In genomic region chr2:28335666-28336065, GRCh38 we compare ENCODE assay signal across 19 cellular contexts. TPM values are rescaled to one million over a fixed set of nuclear protein-coding genes. Genes with fewer than 3 reads are reported as not detected.
DNase-seq lines count a peak whose midpoint lies in the region; ATAC-seq and TF ChIP-seq lines count a peak whose summit lies in the region.
"Had no signal": no experiment of that assay in that cellular context is flagged by ENCODE, and none has a peak within 500 bp of the region (broad histone marks: within the 10 kb centered on the region; RNA-seq: fewer than 3 reads in every experiment).

No MANE protein-coding gene starts in this region.

- no peak overlapping the region for H3K4me3 Mint-ChIP-seq in stimulated activated naive CD8-positive, alpha-beta T cell treated with anti-CD3 and anti-CD28 coated beads, Interleukin-15, Interleukin-2, amounts not matched to agents 100 ng/mL and 50 ng/mL, for 24 hours
- H3K4me3 Mint-ChIP-seq in central memory CD8-positive, alpha-beta T cell: no peak overlapping the region
- H3K4me3 Mint-ChIP-seq in neural progenitor cell (no peak overlapping the region), nephron progenitor cell (no peak overlapping the region)

- no peaks in the 10 kb centered on the region for H3K27me3 ChIP-seq in neural progenitor cell
- H3K27me3 ChIP-seq: Peyer's patch had no signal

- H3K36me3 Mint-ChIP-seq in stimulated activated naive CD8-positive, alpha-beta T cell treated with anti-CD3 and anti-CD28 coated beads, Interleukin-15, Interleukin-2, amounts not matched to agents 100 ng/mL and 50 ng/mL, for 24 hours (ENCODE audit: low read depth): peaks cover 13% of the 10 kb centered on the region
- H3K36me3 Mint-ChIP-seq in central memory CD8-positive, alpha-beta T cell (ENCODE audit: insufficient read depth): no peaks in the 10 kb centered on the region
- peaks cover 7% of the 10 kb centered on the region for H3K36me3 Mint-ChIP-seq in neural progenitor cell
- peaks cover 8% of the 10 kb centered on the region for H3K36me3 Mint-ChIP-seq in nephron progenitor cell (ENCODE audit: low read depth)

- ATAC-seq in stimulated activated naive CD8-positive, alpha-beta T cell treated with anti-CD3 and anti-CD28 coated beads, Interleukin-15, Interleukin-2, amounts not matched to agents 100 U/mL and 50 U/mL, for 24 hours: no peak
- no peak for ATAC-seq in central memory CD8-positive, alpha-beta T cell (replicated peaks; ENCODE audit: extremely low read depth, poor library complexity, severe bottlenecking)
- ATAC-seq: GM12878 had no signal

- no peak for TF ChIP-seq CTCF in neural progenitor cell (IDR thresholded peaks at IDR 0.05)
- no peak for TF ChIP-seq CTCF in nephron progenitor cell (IDR thresholded peaks at IDR 0.05)

- H3K9ac ChIP-seq in neural progenitor cell: no peak overlapping the region
- H3K9ac ChIP-seq: GM23248 had no signal

- H3K4me1 ChIP-seq in neural progenitor cell: peaks cover 20% of the 10 kb centered on the region

- no peaks in the 10 kb centered on the region for H3K27me3 Mint-ChIP-seq in stimulated activated naive CD8-positive, alpha-beta T cell treated with anti-CD3 and anti-CD28 coated beads, Interleukin-15, Interleukin-2, amounts not matched to agents 100 ng/mL and 50 ng/mL, for 24 hours
- no peaks in the 10 kb centered on the region for H3K27me3 Mint-ChIP-seq in central memory CD8-positive, alpha-beta T cell
- H3K27me3 Mint-ChIP-seq in neural progenitor cell (ENCODE audit: insufficient read depth, low read depth) (no peaks in the 10 kb centered on the region), nephron progenitor cell (ENCODE audit: low read depth, poor library complexity) (peaks cover 6% of the 10 kb centered on the region)

- no peaks in the 10 kb centered on the region for H3K36me3 ChIP-seq in neural progenitor cell
- H3K36me3 ChIP-seq: Peyer's patch had no signal

- no peak overlapping the region for H3K4me3 ChIP-seq in neural progenitor cell
- H3K4me3 ChIP-seq: GM12878, GM23248, Peyer's patch had no signal

- H3K9me3 Mint-ChIP-seq in stimulated activated naive CD8-positive, alpha-beta T cell treated with anti-CD3 and anti-CD28 coated beads, Interleukin-15, Interleukin-2, amounts not matched to agents 100 ng/mL and 50 ng/mL, for 24 hours: no peaks in the 10 kb centered on the region
- no peaks in the 10 kb centered on the region for H3K9me3 Mint-ChIP-seq in central memory CD8-positive, alpha-beta T cell
- H3K9me3 Mint-ChIP-seq in neural progenitor cell (peaks cover 3% of the 10 kb centered on the region), nephron progenitor cell (peaks cover 7% of the 10 kb centered on the region)

- no peaks in the 10 kb centered on the region for H4K20me1 ChIP-seq in neural progenitor cell (ENCODE audit: low read depth)

- peaks cover 17% of the 10 kb centered on the region for H3F3A ChIP-seq in neural progenitor cell (ENCODE audit: low read depth)

- no peak overlapping the region for H3K4me2 ChIP-seq in neural progenitor cell

- DNase-seq in stimulated activated naive CD8-positive, alpha-beta T cell treated with anti-CD3 and anti-CD28 coated beads, Interleukin-15, Interleukin-2, amounts not matched to agents 100 U/mL and 50 U/mL, for 24 hours: no peak
- no peak for DNase-seq in central memory CD8-positive, alpha-beta T cell (ENCODE audit: low spot score in 2 of 2)
- DNase-seq in neural progenitor cell (ENCODE audit: low spot score): no peak
- DNase-seq in nephron progenitor cell: no peak
- DNase-seq in NAMALWA (ENCODE audit: low spot score): no peak
- no peak for DNase-seq in GOT3 (lab: John Stamatoyannopoulos, UW)
- no peak for DNase-seq in NCI-H2029 treated with DMSO at 0.1 percent for 48 hours (lab: John Stamatoyannopoulos, UW)
- DNase-seq: C1 segment of cervical spinal cord; DMS153; GF-D8; GM23248; HCEC 1CT; MM.1S; NCI-H1092 treated with DMSO at 0.1 percent for 48 hours; NCI-H2081 treated with DMSO at 0.1 percent for 48 hours; NK-92 treated with Interleukin-12 subunit alpha and Interleukin-12 subunit beta, amount 100 ng/mL, for 24 hours had no signal

- peak overlapping the region; percentile 64 for H3K27ac Mint-ChIP-seq in stimulated activated naive CD8-positive, alpha-beta T cell treated with anti-CD3 and anti-CD28 coated beads, Interleukin-15, Interleukin-2, amounts not matched to agents 100 ng/mL and 50 ng/mL, for 24 hours
- H3K27ac Mint-ChIP-seq in central memory CD8-positive, alpha-beta T cell (ENCODE audit: low read depth): peak overlapping the region; percentile 47
- H3K27ac Mint-ChIP-seq in neural progenitor cell: peak overlapping the region; percentile 1
- H3K27ac Mint-ChIP-seq in nephron progenitor cell: no peak overlapping the region

- H3K27ac ChIP-seq in neural progenitor cell: no peak overlapping the region
- H3K27ac ChIP-seq: GM23248, Peyer's patch had no signal

- H3K79me2 ChIP-seq in neural progenitor cell (ENCODE audit: low read depth): no peaks in the 10 kb centered on the region

- no peaks in the 10 kb centered on the region for H3K4me1 Mint-ChIP-seq in stimulated activated naive CD8-positive, alpha-beta T cell treated with anti-CD3 and anti-CD28 coated beads, Interleukin-15, Interleukin-2, amounts not matched to agents 100 ng/mL and 50 ng/mL, for 24 hours (ENCODE audit: low read depth)
- H3K4me1 Mint-ChIP-seq in central memory CD8-positive, alpha-beta T cell: peaks cover 23% of the 10 kb centered on the region
- peaks cover 27% of the 10 kb centered on the region for H3K4me1 Mint-ChIP-seq in neural progenitor cell
- H3K4me1 Mint-ChIP-seq in nephron progenitor cell: peaks cover 27% of the 10 kb centered on the region

- H2AFZ ChIP-seq in neural progenitor cell (replicated peaks): no peak overlapping the region
- H2AFZ ChIP-seq: GM23248 had no signal

- no peaks in the 10 kb centered on the region for H3K9me3 ChIP-seq in neural progenitor cell (ENCODE audit: low read depth)
- H3K9me3 ChIP-seq: Peyer's patch had no signal

RNA-seq across cellular contexts. Expression of gene FOSL2, which starts 57.0 kb away (rescaled TPM):
- total RNA-seq in neural progenitor cell (ENCODE audit: low replicate concordance): 1.3 and 3.7 TPM in 2 replicates
